In genomic region chr3:107884719-107885460, GRCh38 we compare ENCODE assay signal across 11 cellular contexts.
A peak's percentile ranks its signal among the peaks of the same experiment; 100 is the strongest.
DNase-seq lines count a peak whose midpoint lies in the region; ATAC-seq and TF ChIP-seq lines count a peak whose summit lies in the region.
"Had no signal": no experiment of that assay in that cellular context is flagged by ENCODE, and none has a peak within 500 bp of the region (broad histone marks: within the 10 kb centered on the region; RNA-seq: fewer than 3 reads in every experiment).

No MANE protein-coding gene starts in this region.

- no peaks in the 10 kb centered on the region for H3K36me3 Mint-ChIP-seq in activated T-cell treated with anti-CD3 and anti-CD28 coated beads, Interleukin-2, amount 50 U/mL, for 24 hours (ENCODE audit: low read depth)
- H3K36me3 Mint-ChIP-seq: CD4-positive, CD25-positive, alpha-beta regulatory T cell; stimulated activated memory B cell treated with anti-CD40 and anti-IgM and Interleukin-4, amounts not matched to agents 10 μg/mL and 1 μg/mL and 100 μg/mL, for 72 hours had no signal

- no peak overlapping the region for H3K27ac ChIP-seq in cardiac muscle cell
- no peak overlapping the region for H3K27ac ChIP-seq in right atrium auricular region
- H3K27ac ChIP-seq in aorta (ENCODE audit: low read depth in 1 of 2, low read length in 2 of 2), result peak overlapping the region in 1 of 2 donors; percentile 40

- H3K27me3 Mint-ChIP-seq in activated T-cell treated with anti-CD3 and anti-CD28 coated beads, Interleukin-2, amount 50 U/mL, for 24 hours, result peaks cover 3% of the 10 kb centered on the region
- H3K27me3 Mint-ChIP-seq: CD4-positive, CD25-positive, alpha-beta regulatory T cell; IgD-negative memory B cell; stimulated activated memory B cell treated with anti-CD40 and anti-IgM and Interleukin-4, amounts not matched to agents 10 μg/mL and 1 μg/mL and 100 μg/mL, for 72 hours had no signal

- no peaks in the 10 kb centered on the region for H3K27me3 ChIP-seq in cardiac muscle cell
- no peaks in the 10 kb centered on the region for H3K27me3 ChIP-seq in right atrium auricular region
- no peaks in the 10 kb centered on the region for H3K27me3 ChIP-seq in aorta (ENCODE audit: control insufficient read depth in 1 of 2, insufficient read depth in 2 of 2, low read length in 1 of 2)

- TF ChIP-seq CTCF in cardiac muscle cell (IDR thresholded peaks at IDR 0.05; ENCODE audit: low read depth, low read length) (peak; percentile 29), right atrium auricular region (IDR thresholded peaks at IDR 0.05) (no peak), fibroblast of the aortic adventitia (IDR thresholded peaks at IDR 0.05; ENCODE audit: insufficient read depth, low read length) (peak; percentile 11)

- H3K4me3 ChIP-seq in cardiac muscle cell (no peak overlapping the region), right atrium auricular region (no peak overlapping the region), fibroblast of the aortic adventitia (ENCODE audit: low read depth, low read length) (no peak overlapping the region), aorta (ENCODE audit: low read length in 2 of 2) (no peak overlapping the region)

- intact Hi-C loops in aorta (cut with DNase I), result no loop called here

- no peak overlapping the region for H3K4me3 Mint-ChIP-seq in activated T-cell treated with anti-CD3 and anti-CD28 coated beads, Interleukin-2, amount 50 U/mL, for 24 hours
- H3K4me3 Mint-ChIP-seq: CD4-positive, CD25-positive, alpha-beta regulatory T cell; IgD-negative memory B cell; stimulated activated memory B cell treated with anti-CD40 and anti-IgM and Interleukin-4, amounts not matched to agents 10 μg/mL and 1 μg/mL and 100 μg/mL, for 72 hours had no signal

- H3K4me1 ChIP-seq in cardiac muscle cell (ENCODE audit: low read depth) (no peaks in the 10 kb centered on the region), right atrium auricular region (no peaks in the 10 kb centered on the region), aorta (ENCODE audit: control insufficient read depth in 1 of 2, insufficient read depth in 2 of 2, low read length in 2 of 2) (peaks cover 0 to 11% of the 10 kb centered on the region in 2 donors)

- peak; percentile 70 for ATAC-seq in aorta (ENCODE audit: low FRiP score)
- ATAC-seq: stimulated activated memory B cell treated with anti-CD40 and anti-IgM and Interleukin-4, amounts not matched to agents 10 μg/mL and 1 μg/mL and 100 μg/mL, for 72 hours had no signal

- peaks cover 3% of the 10 kb centered on the region for H3K9me3 Mint-ChIP-seq in activated T-cell treated with anti-CD3 and anti-CD28 coated beads, Interleukin-2, amount 50 U/mL, for 24 hours

- peak in 1 of 2 donors; percentile 75 for DNase-seq in cardiac muscle cell (ENCODE audit: low read depth in 1 of 2, low spot score in 1 of 2)
- no peak for DNase-seq in right atrium auricular region (ENCODE audit: low spot score)
- peak; percentile 81 for DNase-seq in RPMI7951 (ENCODE audit: low read depth)
- peak; percentile 79 for DNase-seq in fibroblast of the aortic adventitia (ENCODE audit: low read depth)
- no peak for DNase-seq in aorta
- DNase-seq in activated T-cell treated with anti-CD3 and anti-CD28 coated beads, Interleukin-2, amount 50 U/mL, for 24 hours, result no peak
- DNase-seq in MV-4-11 (lab: John Stamatoyannopoulos, UW), result no peak
- no peak for DNase-seq in activated gamma-delta T cell treated with Interleukin-2 at 50 U/mL for 16 hours
- DNase-seq: CD4-positive, CD25-positive, alpha-beta regulatory T cell had no signal

- peaks cover 9% of the 10 kb centered on the region for H3K4me1 Mint-ChIP-seq in activated T-cell treated with anti-CD3 and anti-CD28 coated beads, Interleukin-2, amount 50 U/mL, for 24 hours (ENCODE audit: low read depth)
- H3K4me1 Mint-ChIP-seq: CD4-positive, CD25-positive, alpha-beta regulatory T cell; IgD-negative memory B cell had no signal

- 41 to 42% methylated on average over 2 of the region's 2 CpGs for WGBS in aorta, 2 donors

- no peak overlapping the region for H3K27ac Mint-ChIP-seq in activated T-cell treated with anti-CD3 and anti-CD28 coated beads, Interleukin-2, amount 50 U/mL, for 24 hours
- H3K27ac Mint-ChIP-seq: CD4-positive, CD25-positive, alpha-beta regulatory T cell; IgD-negative memory B cell; stimulated activated memory B cell treated with anti-CD40 and anti-IgM and Interleukin-4, amounts not matched to agents 10 μg/mL and 1 μg/mL and 100 μg/mL, for 72 hours had no signal

- no peaks in the 10 kb centered on the region for H3K36me3 ChIP-seq in cardiac muscle cell
- H3K36me3 ChIP-seq in right atrium auricular region, result no peaks in the 10 kb centered on the region
- H3K36me3 ChIP-seq in aorta (ENCODE audit: control insufficient read depth in 1 of 2, insufficient read depth in 2 of 2, low read length in 1 of 2), result no peaks in the 10 kb centered on the region

- H3K9me3 ChIP-seq in cardiac muscle cell (ENCODE audit: low read depth) (no peaks in the 10 kb centered on the region), right atrium auricular region (no peaks in the 10 kb centered on the region), aorta (ENCODE audit: control insufficient read depth, low read length) (peaks cover 2% of the 10 kb centered on the region)

Comparison
In these comparisons a context has a peak if more than half of its experiments do, and no peak if none do; other contexts are left out.
1. CTCF ChIP-seq: peak in cardiac muscle cell (single experiment) and fibroblast of the aortic adventitia (single experiment); none in right atrium auricular region (0 of 2).
2. DNase-seq: peak in RPMI7951 (single experiment) and fibroblast of the aortic adventitia (single experiment); none in right atrium auricular region (single experiment), aorta (0 of 2), activated T-cell treated with anti-CD3 and anti-CD28 coated beads, Interleukin-2, amount 50 U/mL, for 24 hours (single experiment), MV-4-11 (single experiment) and activated gamma-delta T cell treated with Interleukin-2 at 50 U/mL for 16 hours (single experiment).